1 cellular context compared by ENCODE assay signal in genomic region chr22:24409707-24410106, GRCh38.
TF ChIP-seq lines count a peak whose summit lies in the region.

No MANE protein-coding gene starts in this region.

TF ChIP-seq in WTC11, 78 proteins besides CTCF, POLR2A, EP300 and RAD21:
- TF ChIP-seq ZNF281 (CRISPR knock-in tag; IDR thresholded peaks at IDR 0.05) (no peak), ZNF263 (CRISPR knock-in tag; IDR thresholded peaks at IDR 0.05; ENCODE audit: low read depth) (no peak), E2F4 (CRISPR knock-in tag; IDR thresholded peaks at IDR 0.05; ENCODE audit: borderline replicate concordance, low read depth) (no peak), CBFB (CRISPR knock-in tag; IDR thresholded peaks at IDR 0.05; ENCODE audit: low read depth) (no peak), MAX (CRISPR knock-in tag; IDR thresholded peaks at IDR 0.05) (no peak), ZBTB43 (CRISPR knock-in tag; IDR thresholded peaks at IDR 0.05) (no peak), IRF2 (CRISPR knock-in tag; IDR thresholded peaks at IDR 0.05; ENCODE audit: borderline replicate concordance, low read depth) (no peak), KAT7 (CRISPR knock-in tag; IDR thresholded peaks at IDR 0.05; ENCODE audit: borderline replicate concordance) (no peak), ELF4 (CRISPR knock-in tag; IDR thresholded peaks at IDR 0.05; ENCODE audit: low read depth) (no peak), ATF3 (CRISPR knock-in tag; conservative IDR thresholded peaks at IDR 0.05) (no peak), AR (CRISPR knock-in tag; IDR thresholded peaks at IDR 0.05) (no peak), PREB (CRISPR knock-in tag; IDR thresholded peaks at IDR 0.05; ENCODE audit: borderline replicate concordance) (no peak)
